ENCODE assay signal across 23 cellular contexts in the genomic region with DNA sequence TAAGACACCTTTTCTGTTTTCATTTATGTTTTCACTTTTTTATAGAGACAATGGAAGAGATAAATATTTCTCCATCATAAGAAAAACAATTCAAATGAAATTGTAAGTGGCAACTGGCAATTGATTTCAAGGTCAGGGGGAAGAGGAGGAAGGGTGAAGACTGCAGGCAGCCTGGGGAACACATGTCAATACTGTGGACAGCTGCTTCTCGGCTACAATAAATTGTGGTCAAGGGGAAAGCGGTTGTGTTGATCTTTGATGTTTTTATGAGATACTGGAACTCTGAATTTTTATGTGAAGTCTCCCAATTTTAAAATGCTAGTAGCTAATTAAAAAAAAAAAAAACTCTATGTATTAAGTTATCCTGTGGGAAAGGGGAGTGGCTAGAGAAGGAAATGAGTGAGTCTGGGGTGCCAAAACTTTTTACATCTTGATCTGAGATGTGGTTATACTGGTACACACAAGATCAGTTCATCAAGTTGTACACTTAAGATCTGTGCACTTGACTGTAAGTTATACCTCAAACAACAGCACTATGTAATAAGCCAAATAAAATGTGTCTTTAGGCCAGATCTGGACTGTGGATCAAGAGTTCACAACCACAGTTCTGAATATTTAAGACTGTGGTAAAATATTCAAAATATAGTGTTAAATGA. TPM values are rescaled to one million over a fixed set of nuclear protein-coding genes. Genes with fewer than 3 reads are reported as not detected.
DNase-seq lines count a peak whose midpoint lies in the region; ATAC-seq, FAIRE-seq and TF ChIP-seq lines count a peak whose summit lies in the region.
"Had no signal": no experiment of that assay in that cellular context is flagged by ENCODE, and none has a peak within 500 bp of the region (broad histone marks: within the 10 kb centered on the region; RNA-seq: fewer than 3 reads in every experiment).

No MANE protein-coding gene starts in this region.

- TF ChIP-seq CTCF in GM23338 (conservative IDR thresholded peaks at IDR 0.05; ENCODE audit: low read depth in 2 of 2): no peak
- no peak for TF ChIP-seq CTCF in astrocyte (IDR thresholded peaks at IDR 0.05; ENCODE audit: insufficient read depth, low read depth, low read length)

- H3K27ac ChIP-seq in GM23338 (ENCODE audit: low read depth) (no peak overlapping the region), astrocyte (ENCODE audit: low read depth, low read length) (no peak overlapping the region)
- H3K27ac ChIP-seq: SK-N-MC had no signal

- DNase-seq in GM23338 (ENCODE audit: low spot score): no peak
- peak; percentile 16 for DNase-seq in KBM-7
- peak; percentile 26 for DNase-seq in astrocyte (ENCODE audit: low read depth)
- DNase-seq in natural killer cell treated with Interleukin-12 subunit alpha and Interleukin-12 subunit beta and Interleukin-15 and Interleukin-18, amount 100 ng/mL, for 72 hours (ENCODE audit: low spot score): no peak
- no peak for DNase-seq in LoVo (ENCODE audit: low spot score)
- no peak for DNase-seq in activated naive CD8-positive, alpha-beta T cell treated with anti-CD3 and anti-CD28 coated beads for 36 hours
- no peak for DNase-seq in NCI-H69 (lab: John Stamatoyannopoulos, UW)
- DNase-seq: BE2C, IMR-90, Karpas-422, NCI-H1092, NCI-H1436, NCI-H187 treated with DMSO at 0.1 percent for 48 hours, NCI-H2107, NCI-H510A, NCI-H748 treated with DMSO at 0.1 percent for 48 hours, PC-3, Right ventricle myocardium superior, SW 1271 had no signal

- H3K4me1 ChIP-seq in GM23338 (ENCODE audit: insufficient read depth): peaks cover 47% of the 10 kb centered on the region
- no peaks in the 10 kb centered on the region for H3K4me1 ChIP-seq in astrocyte (ENCODE audit: insufficient read depth, low read length)
- H3K4me1 ChIP-seq: BE2C had no signal

- H3K9me3 ChIP-seq in astrocyte (ENCODE audit: insufficient read depth, low read depth, low read length): no peaks in the 10 kb centered on the region
- H3K9me3 ChIP-seq: BE2C, HAP-1 had no signal

- peaks cover 77% of the 10 kb centered on the region for H3K79me2 ChIP-seq in GM23338 (replicated peaks; ENCODE audit: insufficient read depth)
- peaks cover 6% of the 10 kb centered on the region for H3K79me2 ChIP-seq in astrocyte (ENCODE audit: insufficient read depth, low read length)

- H3K4me3 Mint-ChIP-seq in GM23338: no peak overlapping the region
- H3K4me3 Mint-ChIP-seq in astrocyte (ENCODE audit: unreplicated experiment): no peak overlapping the region
- no peak overlapping the region for H3K4me3 Mint-ChIP-seq in natural killer cell treated with Interleukin-12 subunit alpha and Interleukin-12 subunit beta and Interleukin-15 and Interleukin-18, amount 100 ng/mL, for 72 hours
- H3K4me3 Mint-ChIP-seq in activated naive CD8-positive, alpha-beta T cell treated with anti-CD3 and anti-CD28 coated beads for 36 hours: no peak overlapping the region

- FAIRE-seq in astrocyte (lab: Jason Lieb, UNC): no peak
- FAIRE-seq: D721Med, HTR-8/SVneo had no signal

- no peak for ATAC-seq in GM23338
- ATAC-seq in natural killer cell treated with Interleukin-12 subunit alpha and Interleukin-12 subunit beta and Interleukin-15 and Interleukin-18, amount 100 ng/mL, for 72 hours: no peak
- ATAC-seq: PC-3 had no signal

- H3K27me3 Mint-ChIP-seq in GM23338 (ENCODE audit: insufficient read depth, low read depth, poor library complexity) (no peaks in the 10 kb centered on the region), astrocyte (ENCODE audit: low read depth, unreplicated experiment) (no peaks in the 10 kb centered on the region)
- H3K27me3 Mint-ChIP-seq in natural killer cell treated with Interleukin-12 subunit alpha and Interleukin-12 subunit beta and Interleukin-15 and Interleukin-18, amount 100 ng/mL, for 72 hours: no peaks in the 10 kb centered on the region
- H3K27me3 Mint-ChIP-seq in activated naive CD8-positive, alpha-beta T cell treated with anti-CD3 and anti-CD28 coated beads for 36 hours: no peaks in the 10 kb centered on the region

- H3K9me3 Mint-ChIP-seq in GM23338: no peaks in the 10 kb centered on the region
- no peaks in the 10 kb centered on the region for H3K9me3 Mint-ChIP-seq in astrocyte (ENCODE audit: unreplicated experiment)
- H3K9me3 Mint-ChIP-seq in natural killer cell treated with Interleukin-12 subunit alpha and Interleukin-12 subunit beta and Interleukin-15 and Interleukin-18, amount 100 ng/mL, for 72 hours: no peaks in the 10 kb centered on the region
- H3K9me3 Mint-ChIP-seq in activated naive CD8-positive, alpha-beta T cell treated with anti-CD3 and anti-CD28 coated beads for 36 hours: no peaks in the 10 kb centered on the region

- no peak overlapping the region for H3K4me3 ChIP-seq in GM23338
- no peak overlapping the region for H3K4me3 ChIP-seq in astrocyte (ENCODE audit: insufficient read depth, low read depth, low read length)
- H3K4me3 ChIP-seq: HAP-1, SK-N-MC had no signal

- H3K9ac ChIP-seq in astrocyte (ENCODE audit: low read length): no peak overlapping the region

- H2AFZ ChIP-seq in GM23338 (no peak overlapping the region), astrocyte (ENCODE audit: low read depth, low read length) (no peak overlapping the region)

- peak overlapping the region; percentile 3 for H3K27ac Mint-ChIP-seq in GM23338
- no peak overlapping the region for H3K27ac Mint-ChIP-seq in astrocyte (ENCODE audit: unreplicated experiment)
- peak overlapping the region; percentile 46 to 72 for H3K27ac Mint-ChIP-seq in natural killer cell treated with Interleukin-12 subunit alpha and Interleukin-12 subunit beta and Interleukin-15 and Interleukin-18, amount 100 ng/mL, for 72 hours
- no peak overlapping the region for H3K27ac Mint-ChIP-seq in activated naive CD8-positive, alpha-beta T cell treated with anti-CD3 and anti-CD28 coated beads for 36 hours

- H3K9me2 ChIP-seq in GM23338 (ENCODE audit: insufficient read depth): no peaks in the 10 kb centered on the region

- H3K36me3 ChIP-seq in GM23338 (ENCODE audit: insufficient read depth): no peaks in the 10 kb centered on the region
- no peaks in the 10 kb centered on the region for H3K36me3 ChIP-seq in astrocyte (ENCODE audit: insufficient read depth, low read length)
- H3K36me3 ChIP-seq: BE2C, HAP-1 had no signal

- H3K4me1 Mint-ChIP-seq in GM23338 (peaks cover 46% of the 10 kb centered on the region), astrocyte (ENCODE audit: low read depth, unreplicated experiment) (peaks cover 3% of the 10 kb centered on the region)
- H3K4me1 Mint-ChIP-seq in natural killer cell treated with Interleukin-12 subunit alpha and Interleukin-12 subunit beta and Interleukin-15 and Interleukin-18, amount 100 ng/mL, for 72 hours (ENCODE audit: low read depth in 2 of 2): peaks cover 18 to 22% of the 10 kb centered on the region in 2 donors
- peaks cover 21% of the 10 kb centered on the region for H3K4me1 Mint-ChIP-seq in activated naive CD8-positive, alpha-beta T cell treated with anti-CD3 and anti-CD28 coated beads for 36 hours

- H4K20me1 ChIP-seq in GM23338 (replicated peaks; ENCODE audit: insufficient read depth): no peaks in the 10 kb centered on the region
- no peaks in the 10 kb centered on the region for H4K20me1 ChIP-seq in astrocyte (ENCODE audit: insufficient read depth, low read length)

- in situ Hi-C loops in KBM-7 (cut with MboI; ENCODE audit: low pct_unique_long_range_greater_than_20kb, low sequenced_read_pairs): no loop called here

- no peaks in the 10 kb centered on the region for H3F3A ChIP-seq in GM23338 (replicated peaks; ENCODE audit: low read depth)

- H3K4me2 ChIP-seq in GM23338: 0 out of 2 replicates have a peak overlapping the region, but pooled peaks have one; percentile 6
- no peak overlapping the region for H3K4me2 ChIP-seq in astrocyte (ENCODE audit: low read length)

- peaks cover 9% of the 10 kb centered on the region; the same call in 2 of the 3 replicates for H3K36me3 Mint-ChIP-seq in GM23338 (ENCODE audit: low read depth)
- no peaks in the 10 kb centered on the region for H3K36me3 Mint-ChIP-seq in astrocyte (ENCODE audit: low read depth, unreplicated experiment)
- no peaks in the 10 kb centered on the region for H3K36me3 Mint-ChIP-seq in natural killer cell treated with Interleukin-12 subunit alpha and Interleukin-12 subunit beta and Interleukin-15 and Interleukin-18, amount 100 ng/mL, for 72 hours
- peaks cover 3% of the 10 kb centered on the region for H3K36me3 Mint-ChIP-seq in activated naive CD8-positive, alpha-beta T cell treated with anti-CD3 and anti-CD28 coated beads for 36 hours

- H3K27me3 ChIP-seq in GM23338 (ENCODE audit: insufficient read depth) (no peaks in the 10 kb centered on the region), astrocyte (ENCODE audit: insufficient read depth, low read length) (no peaks in the 10 kb centered on the region)
- H3K27me3 ChIP-seq: BE2C had no signal

TF ChIP-seq in GM23338, 12 proteins besides CTCF, POLR2A, EP300 and RAD21 (continues in another document):
- TF ChIP-seq EZH2phosphoT487 (IDR thresholded peaks at IDR 0.05; ENCODE audit: unreplicated experiment) (no peak), JUNB (IDR thresholded peaks at IDR 0.05; ENCODE audit: unreplicated experiment) (no peak), ZNF114 (CRISPR knock-in tag; IDR thresholded peaks at IDR 0.05) (no peak), EZH2 (IDR thresholded peaks at IDR 0.05; ENCODE audit: low read depth, unreplicated experiment) (no peak), POLR2AphosphoS5 (IDR thresholded peaks at IDR 0.05; ENCODE audit: low read depth) (no peak)
- TF ChIP-seq, protein P1, sequence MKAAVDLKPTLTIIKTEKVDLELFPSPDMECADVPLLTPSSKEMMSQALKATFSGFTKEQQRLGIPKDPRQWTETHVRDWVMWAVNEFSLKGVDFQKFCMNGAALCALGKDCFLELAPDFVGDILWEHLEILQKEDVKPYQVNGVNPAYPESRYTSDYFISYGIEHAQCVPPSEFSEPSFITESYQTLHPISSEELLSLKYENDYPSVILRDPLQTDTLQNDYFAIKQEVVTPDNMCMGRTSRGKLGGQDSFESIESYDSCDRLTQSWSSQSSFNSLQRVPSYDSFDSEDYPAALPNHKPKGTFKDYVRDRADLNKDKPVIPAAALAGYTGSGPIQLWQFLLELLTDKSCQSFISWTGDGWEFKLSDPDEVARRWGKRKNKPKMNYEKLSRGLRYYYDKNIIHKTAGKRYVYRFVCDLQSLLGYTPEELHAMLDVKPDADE (IDR thresholded peaks at IDR 0.05): no peak

RNA-seq across cellular contexts. Expression of a gene that starts 18.1 kb away (rescaled TPM):
- total RNA-seq in GM23338 (2014; rRNA removed; shearing (Covaris generic)): 27.5 and 28.4 TPM in 2 replicates
- polyA plus RNA-seq in GM23338 (2016; fragmentation: Nextera tagmentation; extraction: Ambion mirVana): 20.1 and 23.2 TPM in 2 replicates
- total RNA-seq in astrocyte: 13.4 and 14.1 TPM in 2 replicates
- total RNA-seq in natural killer cell treated with Interleukin-12 subunit alpha and Interleukin-12 subunit beta and Interleukin-15 and Interleukin-18, amount 100 ng/mL, for 72 hours: 10 to 100 TPM in 1 of 2 donors, 1 to 10 TPM in 1; 6.5 to 10.0 TPM
- 10 to 100 TPM; 12.4 to 13.1 TPM for total RNA-seq in activated naive CD8-positive, alpha-beta T cell treated with anti-CD3 and anti-CD28 coated beads for 36 hours

Comparison
In these comparisons a context has a peak if more than half of its experiments do, and no peak if none do; other contexts are left out.
1. DNase-seq: peak in KBM-7 (single experiment) and astrocyte (single experiment); none in GM23338 (single experiment), natural killer cell treated with Interleukin-12 subunit alpha and Interleukin-12 subunit beta and Interleukin-15 and Interleukin-18, amount 100 ng/mL, for 72 hours (single experiment), LoVo (single experiment), activated naive CD8-positive, alpha-beta T cell treated with anti-CD3 and anti-CD28 coated beads for 36 hours (single experiment) and NCI-H69 (single experiment).
2. H3K27ac Mint-ChIP-seq: peak in GM23338 (single experiment) and natural killer cell treated with Interleukin-12 subunit alpha and Interleukin-12 subunit beta and Interleukin-15 and Interleukin-18, amount 100 ng/mL, for 72 hours (2 of 2); none in astrocyte (single experiment) and activated naive CD8-positive, alpha-beta T cell treated with anti-CD3 and anti-CD28 coated beads for 36 hours (single experiment).